Comparison of ENCODE assay signal across 18 cellular contexts in the genomic region with DNA sequence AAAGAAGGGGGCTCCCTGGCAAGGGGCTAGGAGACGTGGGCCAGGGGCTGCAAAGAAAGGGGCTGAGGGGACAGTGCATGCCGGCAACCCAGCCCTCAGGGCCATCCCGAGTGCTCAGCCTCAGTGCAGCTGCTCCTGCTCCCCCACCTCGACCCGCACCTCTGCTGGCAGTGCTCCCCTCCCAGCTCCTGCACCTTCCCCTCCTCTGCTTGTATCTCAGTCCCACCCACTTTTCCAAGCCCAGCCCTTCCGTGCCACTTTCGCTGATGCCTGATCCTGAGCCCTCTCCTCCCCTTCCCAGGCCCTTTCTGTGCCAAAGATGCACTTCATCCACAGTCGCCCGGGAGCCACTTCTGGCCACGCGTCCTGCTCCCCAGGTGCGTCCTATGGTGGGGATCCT.
A peak's percentile ranks its signal among the peaks of the same experiment; 100 is the strongest.
DNase-seq lines count a peak whose midpoint lies in the region; ATAC-seq, FAIRE-seq and TF ChIP-seq lines count a peak whose summit lies in the region.
"Had no signal": no experiment of that assay in that cellular context is flagged by ENCODE, and none has a peak within 500 bp of the region (broad histone marks: within the 10 kb centered on the region; RNA-seq: fewer than 3 reads in every experiment).

No MANE protein-coding gene starts in this region.

- H3K4me1 ChIP-seq in SJCRH30 (peaks cover 94% of the 10 kb centered on the region), kidney (ENCODE audit: control insufficient read depth in 1 of 2, insufficient read depth in 1 of 2, low read depth in 1 of 2, low read length in 2 of 2) (no peaks in the 10 kb centered on the region), spleen (no peaks in the 10 kb centered on the region), pancreas (no peaks in the 10 kb centered on the region)

- WGBS in spleen, 5 donors, result 61 to 70% (median 67%) methylated on average over 9 to 12 of the region's 12 CpGs
- WGBS in pancreas, 2 donors, result 64 to 71% methylated on average over 11 to 12 of the region's 12 CpGs

- no peak for FAIRE-seq in kidney (lab: Jason Lieb, UNC)
- no peak for FAIRE-seq in pancreas (lab: Jason Lieb, UNC)
- FAIRE-seq: GM12892, GM18507 had no signal

- TF ChIP-seq POLR2A in spleen (IDR thresholded peaks at IDR 0.05), result no peak

- peak overlapping the region; percentile 100 for H3K27ac ChIP-seq in SJCRH30
- no peak overlapping the region for H3K27ac ChIP-seq in kidney (ENCODE audit: low read depth in 2 of 2, low read length in 2 of 2)
- no peak overlapping the region for H3K27ac ChIP-seq in spleen
- H3K27ac ChIP-seq in pancreas, result no peak overlapping the region
- H3K27ac ChIP-seq: BLaER1, HL-60 had no signal

- ATAC-seq in pancreas, result no peak

- peak overlapping the region; percentile 54 for H3K4me3 ChIP-seq in SJCRH30
- H3K4me3 ChIP-seq in kidney (ENCODE audit: low read length in 2 of 2), result no peak overlapping the region
- no peak overlapping the region for H3K4me3 ChIP-seq in spleen
- no peak overlapping the region for H3K4me3 ChIP-seq in pancreas
- H3K4me3 ChIP-seq: BLaER1 had no signal

- H3K27me3 ChIP-seq in SJCRH30 (no peaks in the 10 kb centered on the region), spleen (replicated peaks in 1 of 7) (peaks cover 0 to 32% (median 0%) of the 10 kb centered on the region in 7 donors), pancreas (no peaks in the 10 kb centered on the region)
- H3K27me3 ChIP-seq: BLaER1 had no signal

- H3K9ac ChIP-seq in kidney (ENCODE audit: low read length in 2 of 2), result no peak overlapping the region
- H3K9ac ChIP-seq: BLaER1 had no signal

- no peaks in the 10 kb centered on the region for H3K36me3 ChIP-seq in SJCRH30
- no peaks in the 10 kb centered on the region for H3K36me3 ChIP-seq in kidney (ENCODE audit: control insufficient read depth in 1 of 2, insufficient read depth in 2 of 2, low read length in 2 of 2)
- H3K36me3 ChIP-seq in spleen, result no peaks in the 10 kb centered on the region
- no peaks in the 10 kb centered on the region for H3K36me3 ChIP-seq in pancreas
- H3K36me3 ChIP-seq: BLaER1 had no signal

- DNase-seq in DMS79 treated with DMSO at 0.1 percent for 48 hours (lab: John Stamatoyannopoulos, UW), result peak; percentile 16
- no peak for DNase-seq in DMS79 (lab: John Stamatoyannopoulos, UW)
- peak; percentile 93 to 94 for DNase-seq in SJCRH30
- peak; percentile 48 for DNase-seq in kidney
- DNase-seq in spleen, result peak; percentile 33
- no peak for DNase-seq in NCI-H2227 treated with DMSO at 0.1 percent for 48 hours (lab: John Stamatoyannopoulos, UW)
- DNase-seq in pancreas, result no peak
- DNase-seq in NAMALWA (ENCODE audit: low spot score), result no peak
- DNase-seq: 8988T; CD4-positive, alpha-beta memory T cell; DMS53; GDM1; GOT3; HCEC 1CT had no signal

- intact Hi-C loops in kidney (cut with DNase I), result no loop called here
- intact Hi-C loops in spleen (cut with DNase I; ENCODE audit: low total_unique reads), result no loop called here
- intact Hi-C loops in pancreas (cut with DNase I), result no loop called here

- H3K9me3 ChIP-seq in SJCRH30 (replicated peaks) (no peaks in the 10 kb centered on the region), kidney (ENCODE audit: control insufficient read depth in 1 of 2, low read length in 2 of 2) (peaks cover 0 to 6% of the 10 kb centered on the region in 2 donors), spleen (peaks cover 0 to 12% (median 8%) of the 10 kb centered on the region in 8 donors), pancreas (no peaks in the 10 kb centered on the region)
- H3K9me3 ChIP-seq: BLaER1 had no signal

- TF ChIP-seq CTCF in kidney (IDR thresholded peaks at IDR 0.05; ENCODE audit: borderline replicate concordance, extremely low read depth, insufficient read depth) (no peak), spleen (IDR thresholded peaks at IDR 0.05 in 8 of 11, conservative IDR thresholded peaks at IDR 0.05 in 3 of 11) (no peak), pancreas (IDR thresholded peaks at IDR 0.05) (no peak)

Comparison
In these comparisons a context has a peak if more than half of its experiments do, and no peak if none do; other contexts are left out.
1. DNase-seq: peak in DMS79 treated with DMSO at 0.1 percent for 48 hours (single experiment), SJCRH30 (2 of 2), kidney (single experiment) and spleen (single experiment); none in DMS79 (single experiment), NCI-H2227 treated with DMSO at 0.1 percent for 48 hours (single experiment), pancreas (0 of 6) and NAMALWA (single experiment).